8 cellular contexts compared by ENCODE assay signal in genomic region chr15:80776420-80777045, GRCh38. TPM values are rescaled to one million over a fixed set of nuclear protein-coding genes. Genes with fewer than 3 reads are reported as not detected.
DNase-seq lines count a peak whose midpoint lies in the region; ATAC-seq and TF ChIP-seq lines count a peak whose summit lies in the region.

No MANE protein-coding gene starts in this region.

- H3K27me3 ChIP-seq in SK-N-SH (ENCODE audit: insufficient read depth) (no peaks in the 10 kb centered on the region), uterus (no peaks in the 10 kb centered on the region)

- peaks cover 6% of the 10 kb centered on the region for H3F3A ChIP-seq in SK-N-SH (replicated peaks; ENCODE audit: insufficient read depth)

- intact Hi-C loops in head of caudate nucleus (cut with DNase I), result loop anchor here (5.0 to 10.0 kb wide), 2 partner anchors 198 to 319 kb away; no protein-coding TSS in a partner anchor
- intact Hi-C loops in posterior vena cava (cut with DNase I), result loop anchor here (5.0 to 10.0 kb wide), 6 partner anchors 62 to 322 kb away; no protein-coding TSS in a partner anchor
- intact Hi-C loops in uterus (cut with DNase I; ENCODE audit: low total_unique reads), result loop anchor here (5.0 kb wide), 1 partner anchor 324 kb away; no protein-coding TSS in a partner anchor

- H3K36me3 ChIP-seq in SK-N-SH (replicated peaks in 1 of 2; ENCODE audit: control insufficient read depth in 1 of 2, insufficient read depth in 2 of 2, low read length in 1 of 2), result no peaks in the 10 kb centered on the region
- no peaks in the 10 kb centered on the region for H3K36me3 ChIP-seq in uterus

- H3K9me3 Mint-ChIP-seq in activated naive CD8-positive, alpha-beta T cell treated with anti-CD3 and anti-CD28 coated beads for 36 hours, result no peaks in the 10 kb centered on the region

- no peak for TF ChIP-seq EP300 in SK-N-SH (IDR thresholded peaks at IDR 0.05; ENCODE audit: borderline replicate concordance in 1 of 2, low read depth in 1 of 2, low read length in 1 of 2)

- CTCF ChIA-PET in SK-N-SH (lab: Yijun Ruan, JAX), result interaction anchor here (0.7 to 9.4 kb wide), 89 partner anchors 9 to 659 kb away, joined by 3 to 253 read pairs (median 5); partner anchors contain the start of gene ABHD17C

- no peak overlapping the region; the same call in 1 of the 2 replicates for H3K9ac ChIP-seq in SK-N-SH

- H3K4me1 ChIP-seq in SK-N-SH (ENCODE audit: control insufficient read depth in 1 of 2, insufficient read depth in 2 of 2, low read depth in 1 of 2, low read length in 1 of 2) (peaks cover 0 to 27% of the 10 kb centered on the region in 2 experiments; a peak in 3 of 4 replicates), uterus (peaks cover 0 to 14% of the 10 kb centered on the region in 2 donors)

- H3K27ac Mint-ChIP-seq in activated naive CD8-positive, alpha-beta T cell treated with anti-CD3 and anti-CD28 coated beads for 36 hours, result no peak overlapping the region

- no peak overlapping the region for H3K4me3 Mint-ChIP-seq in activated naive CD8-positive, alpha-beta T cell treated with anti-CD3 and anti-CD28 coated beads for 36 hours

- TF ChIP-seq POLR2A in uterus (IDR thresholded peaks at IDR 0.05), result no peak

- H4K20me1 ChIP-seq in SK-N-SH (ENCODE audit: insufficient read depth), result no peaks in the 10 kb centered on the region

- peaks cover 44% of the 10 kb centered on the region for H3K27me3 Mint-ChIP-seq in activated naive CD8-positive, alpha-beta T cell treated with anti-CD3 and anti-CD28 coated beads for 36 hours

- no peak for ATAC-seq in GM21367 (IDR thresholded peaks at IDR 0.05; ENCODE audit: unreplicated experiment)

- POLR2A ChIA-PET in SK-N-SH (lab: Yijun Ruan, JAX), result interaction anchor here (0.9 to 1.5 kb wide), 2 partner anchors 208 to 209 kb away, joined by 3 to 4 read pairs; no protein-coding TSS in a partner anchor

- no peak overlapping the region; the same call in 1 of the 2 replicates for H3K4me2 ChIP-seq in SK-N-SH

- H3K27ac ChIP-seq in SK-N-SH (ENCODE audit: low read depth in 2 of 2, low read length in 1 of 2) (peak overlapping the region in 1 of 2 experiments; percentile 72; a peak in 2 of 4 replicates), uterus (no peak overlapping the region)

- H2AFZ ChIP-seq in SK-N-SH (ENCODE audit: low read depth), result peak overlapping the region; percentile 63; the same call in 1 of the 2 replicates

- peaks cover 3% of the 10 kb centered on the region for H3K4me1 Mint-ChIP-seq in activated naive CD8-positive, alpha-beta T cell treated with anti-CD3 and anti-CD28 coated beads for 36 hours

- TF ChIP-seq CTCF in SK-N-SH (IDR thresholded peaks at IDR 0.05) (peak; percentile 88), uterus (IDR thresholded peaks at IDR 0.05) (peak; percentile 59 to 74 (median 70))

- H3K9me3 ChIP-seq in SK-N-SH, result no peaks in the 10 kb centered on the region
- no peaks in the 10 kb centered on the region for H3K9me3 ChIP-seq in uterus

- peak; percentile 77 for DNase-seq in D341Med (ENCODE audit: low spot score)
- DNase-seq in KG1 (lab: John Stamatoyannopoulos, UW), result peak; percentile 45
- DNase-seq in SK-N-SH, result peak; percentile 76
- DNase-seq in activated naive CD8-positive, alpha-beta T cell treated with anti-CD3 and anti-CD28 coated beads for 36 hours, result peak; percentile 62
- peak; percentile 27 to 91 (median 78) for DNase-seq in head of caudate nucleus
- DNase-seq in posterior vena cava (ENCODE audit: low spot score), result peak; percentile 82
- DNase-seq in uterus, result peak; percentile 48 to 58

- H3K36me3 Mint-ChIP-seq in activated naive CD8-positive, alpha-beta T cell treated with anti-CD3 and anti-CD28 coated beads for 36 hours, result no peaks in the 10 kb centered on the region

- peak; percentile 90 for TF ChIP-seq RAD21 in SK-N-SH (IDR thresholded peaks at IDR 0.05; ENCODE audit: low read length)

- H3K4me3 ChIP-seq in SK-N-SH (ENCODE audit: low read depth in 2 of 2, low read length in 1 of 2), result peak overlapping the region in 1 of 2 experiments; percentile 13; a peak in 1 of 4 replicates
- H3K4me3 ChIP-seq in uterus, result no peak overlapping the region

- WGBS in SK-N-SH (ENCODE audit: low lambda C conversion rate), result 33% methylated on average over 3 of the region's 5 CpGs

- no peaks in the 10 kb centered on the region for H3K79me2 ChIP-seq in SK-N-SH (ENCODE audit: insufficient read depth)

- no peaks in the 10 kb centered on the region for H3K9me2 ChIP-seq in SK-N-SH

TF ChIP-seq in SK-N-SH, 30 proteins besides CTCF, POLR2A, EP300 and RAD21:
- TF ChIP-seq RCOR1 (IDR thresholded peaks at IDR 0.05; ENCODE audit: low read length) (0 out of 2 replicates have a peak, but pooled peaks have one; percentile 8), RXRA (IDR thresholded peaks at IDR 0.05; ENCODE audit: borderline replicate concordance, low read depth) (no peak), NRF1 (IDR thresholded peaks at IDR 0.05; ENCODE audit: low read depth, low read length) (no peak), SMC3 (IDR thresholded peaks at IDR 0.05; ENCODE audit: low read depth, low read length) (peak; percentile 87), TCF12 (IDR thresholded peaks at IDR 0.05) (peak; percentile 48)

RNA-seq across cellular contexts. Expression of gene CEMIP, which starts 2.6 kb away (rescaled TPM):
- 27.8 and 30.8 TPM in 2 replicates for polyA plus RNA-seq in SK-N-SH (2012; rRNA removed)
- polyA plus RNA-seq in SK-N-SH (2012; cell fraction: cytosol; rRNA removed), result 17.3 and 22.9 TPM in 2 replicates
- 48.2 and 60.5 TPM in 2 replicates for polyA plus RNA-seq in SK-N-SH (2012; cell fraction: nucleus; rRNA removed)
- total RNA-seq in activated naive CD8-positive, alpha-beta T cell treated with anti-CD3 and anti-CD28 coated beads for 36 hours, result not detected
- total RNA-seq in posterior vena cava (under 1 TPM; 0.14 to 0.62 TPM), uterus (1 to 10 TPM in 3 of 4 donors, under 1 TPM in 1; under 0.01 to 1.9 (median 1.1) TPM)
